ENCODE assay signal across 8 cellular contexts in the genomic region with DNA sequence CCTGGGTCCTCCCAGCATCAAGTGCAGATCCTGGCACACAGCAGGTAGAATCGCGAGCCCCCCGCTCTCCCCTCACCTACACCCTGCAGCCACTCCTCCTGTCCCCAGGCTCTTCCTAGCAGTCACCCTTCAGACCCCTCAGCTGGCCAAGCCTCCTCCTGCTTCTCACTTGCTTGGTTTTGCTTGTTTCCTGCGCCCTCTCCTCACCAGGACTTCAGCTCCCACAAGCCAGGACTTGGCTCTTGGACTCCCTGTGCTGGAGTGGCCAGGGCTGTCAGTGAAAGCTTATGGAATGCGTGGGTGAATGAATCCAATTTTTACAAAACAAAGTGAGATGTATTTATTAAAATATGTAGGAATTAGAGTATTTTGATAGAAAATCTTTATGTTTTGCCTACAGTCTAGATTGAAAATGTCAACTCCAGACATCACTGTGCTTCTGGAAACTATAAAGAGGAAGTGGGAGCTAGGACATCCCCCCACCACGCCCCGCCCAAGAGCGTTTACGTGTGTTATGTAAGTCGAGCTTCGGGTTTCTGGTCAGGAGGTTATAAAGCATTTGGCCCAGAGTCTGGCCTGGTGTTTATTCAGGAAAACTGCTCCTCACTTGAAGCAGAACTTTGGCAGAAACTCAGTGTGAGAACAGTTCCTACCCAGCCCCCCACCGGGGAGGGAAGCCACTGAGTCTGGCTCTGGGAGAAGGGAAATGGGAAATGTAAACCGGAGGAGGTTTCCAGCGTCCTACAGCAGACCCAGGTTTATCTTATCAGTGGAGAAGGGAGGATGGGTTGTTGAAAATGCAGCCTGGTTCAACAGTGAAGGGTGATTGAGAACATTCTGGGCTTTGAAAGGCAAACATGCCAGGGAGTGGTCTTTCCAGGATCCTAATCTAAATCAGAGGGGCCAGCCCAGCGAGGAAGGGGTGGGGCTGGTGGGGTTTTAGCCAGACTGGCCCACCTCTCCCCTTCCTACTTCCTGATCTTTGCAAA. TPM values are rescaled to one million over a fixed set of nuclear protein-coding genes. Genes with fewer than 3 reads are reported as not detected.
DNase-seq lines count a peak whose midpoint lies in the region; ATAC-seq, FAIRE-seq and TF ChIP-seq lines count a peak whose summit lies in the region.

No MANE protein-coding gene starts in this region.

- ATAC-seq in GM21786 (IDR thresholded peaks at IDR 0.05; ENCODE audit: unreplicated experiment): peak; percentile 69
- ATAC-seq in body of pancreas: peak; percentile 52
- ATAC-seq in stimulated activated naive B cell treated with anti-CD40 and anti-IgM and Interleukin-4, amounts not matched to agents 10 μg/mL and 1 μg/mL and 100 μg/mL, for 72 hours (replicated peaks): peak; percentile 91 to 94

- CTCF ChIA-PET in Calu3 (lab: Charles Lee): interaction anchor here (0.5 to 0.9 kb wide), 3 partner anchors 10 to 240 kb away, joined by 3 to 4 read pairs (median 3); no protein-coding TSS in a partner anchor

- DNase-seq in Calu3: peak; percentile 76
- DNase-seq in NCI-H2029 (lab: John Stamatoyannopoulos, UW): peak; percentile 88
- DNase-seq in body of pancreas: peak; percentile 80 to 94 (median 89)
- DNase-seq in kidney: peak; percentile 91
- DNase-seq in stimulated activated naive B cell treated with anti-CD40 and anti-IgM and Interleukin-4, amounts not matched to agents 10 μg/mL and 1 μg/mL and 100 μg/mL, for 72 hours: peak; percentile 73
- no peak for DNase-seq in cortex of kidney (lab: John Stamatoyannopoulos, UW)
- DNase-seq in SK-N-DZ (ENCODE audit: low spot score): no peak

- 9 to 14% methylated on average over 15 of the region's 15 CpGs for WGBS in body of pancreas, 2 donors

- no peak for TF ChIP-seq CTCF in Calu3 (IDR thresholded peaks at IDR 0.05; ENCODE audit: unreplicated experiment)
- no peak for TF ChIP-seq CTCF in body of pancreas (IDR thresholded peaks at IDR 0.05)
- no peak for TF ChIP-seq CTCF in kidney (IDR thresholded peaks at IDR 0.05; ENCODE audit: borderline replicate concordance, extremely low read depth, insufficient read depth)

- BruUV-seq in Calu3 (replicated peaks; lab: Mats Ljungman, UMichigan): no TSS peak

- H3K9me3 ChIP-seq in body of pancreas: no peaks in the 10 kb centered on the region
- no peaks in the 10 kb centered on the region for H3K9me3 ChIP-seq in kidney (ENCODE audit: control insufficient read depth in 1 of 2, low read length in 2 of 2)

- peak; percentile 61 for FAIRE-seq in kidney (lab: Jason Lieb, UNC)

- peaks cover 28% of the 10 kb centered on the region for H3K36me3 Mint-ChIP-seq in Calu3 (ENCODE audit: insufficient read depth, unreplicated experiment)
- peaks cover 0 to 2% of the 10 kb centered on the region in 2 donors for H3K36me3 Mint-ChIP-seq in stimulated activated naive B cell treated with anti-CD40 and anti-IgM and Interleukin-4, amounts not matched to agents 10 μg/mL and 1 μg/mL and 100 μg/mL, for 72 hours

- no peaks in the 10 kb centered on the region for H3K9me3 Mint-ChIP-seq in Calu3 (ENCODE audit: low read depth, unreplicated experiment)
- no peaks in the 10 kb centered on the region for H3K9me3 Mint-ChIP-seq in stimulated activated naive B cell treated with anti-CD40 and anti-IgM and Interleukin-4, amounts not matched to agents 10 μg/mL and 1 μg/mL and 100 μg/mL, for 72 hours

- intact Hi-C loops in Calu3 (cut with micrococcal nuclease; ENCODE audit: unreplicated experiment) (no loop called here), body of pancreas (cut with DNase I) (no loop called here), kidney (cut with DNase I) (no loop called here)

- peak overlapping the region; percentile 63 for H3K4me3 Mint-ChIP-seq in Calu3 (ENCODE audit: low read depth, unreplicated experiment)
- H3K4me3 Mint-ChIP-seq in stimulated activated naive B cell treated with anti-CD40 and anti-IgM and Interleukin-4, amounts not matched to agents 10 μg/mL and 1 μg/mL and 100 μg/mL, for 72 hours: peak overlapping the region; percentile 80 to 82

- H3K36me3 ChIP-seq in body of pancreas (replicated peaks in 1 of 2; ENCODE audit: insufficient read depth in 1 of 2, low read depth in 2 of 2): no peaks in the 10 kb centered on the region
- H3K36me3 ChIP-seq in kidney (ENCODE audit: control insufficient read depth in 1 of 2, insufficient read depth in 2 of 2, low read length in 2 of 2): peaks cover 0 to 4% of the 10 kb centered on the region in 2 donors

- peak in 2 of 3 donors; percentile 41 to 62 for TF ChIP-seq POLR2A in body of pancreas (IDR thresholded peaks at IDR 0.05)

- H3K27ac Mint-ChIP-seq in Calu3 (ENCODE audit: unreplicated experiment): peak overlapping the region; percentile 87
- H3K27ac Mint-ChIP-seq in stimulated activated naive B cell treated with anti-CD40 and anti-IgM and Interleukin-4, amounts not matched to agents 10 μg/mL and 1 μg/mL and 100 μg/mL, for 72 hours: peak overlapping the region; percentile 97

- peaks cover 56% of the 10 kb centered on the region for H3K4me1 Mint-ChIP-seq in Calu3 (ENCODE audit: low read depth, unreplicated experiment)
- peaks cover 34 to 35% of the 10 kb centered on the region in 2 donors for H3K4me1 Mint-ChIP-seq in stimulated activated naive B cell treated with anti-CD40 and anti-IgM and Interleukin-4, amounts not matched to agents 10 μg/mL and 1 μg/mL and 100 μg/mL, for 72 hours

- H3K27ac ChIP-seq in body of pancreas: peak overlapping the region; percentile 91 to 96 (median 94)
- H3K27ac ChIP-seq in kidney (ENCODE audit: low read depth in 2 of 2, low read length in 2 of 2): peak overlapping the region; percentile 93 to 96

- H3K4me1 ChIP-seq in body of pancreas: peaks cover 82% of the 10 kb centered on the region
- peaks cover 45 to 51% of the 10 kb centered on the region in 2 donors for H3K4me1 ChIP-seq in kidney (ENCODE audit: control insufficient read depth in 1 of 2, insufficient read depth in 1 of 2, low read depth in 1 of 2, low read length in 2 of 2)

- no peak overlapping the region for H3K4me3 ChIP-seq in body of pancreas
- peak overlapping the region; percentile 6 to 36 for H3K4me3 ChIP-seq in kidney (ENCODE audit: low read length in 2 of 2)

- H3K27me3 ChIP-seq in body of pancreas: no peaks in the 10 kb centered on the region

- H3K27me3 Mint-ChIP-seq in Calu3 (ENCODE audit: unreplicated experiment): no peaks in the 10 kb centered on the region
- no peaks in the 10 kb centered on the region for H3K27me3 Mint-ChIP-seq in stimulated activated naive B cell treated with anti-CD40 and anti-IgM and Interleukin-4, amounts not matched to agents 10 μg/mL and 1 μg/mL and 100 μg/mL, for 72 hours

- peak overlapping the region; percentile 46 to 63 for H3K9ac ChIP-seq in kidney (ENCODE audit: low read length in 2 of 2)

RNA-seq across cellular contexts. Expression of a gene that starts 8.8 kb away (rescaled TPM):
- total RNA-seq in Calu3 (2022) (152 and 168 TPM in 2 replicates), body of pancreas (10 to 100 TPM; 48.8 to 57.3 TPM), kidney (178 TPM)
- 318 TPM for polyA plus RNA-seq in kidney (ENCODE audit: insufficient read depth, low read depth, low replicate concordance)
- polyA plus RNA-seq in SK-N-DZ (2014; cell fraction: cytosol; rRNA removed): 87.1 and 96.7 TPM in 2 replicates
- polyA plus RNA-seq in SK-N-DZ (2014; cell fraction: nucleus; rRNA removed): 26.2 and 64.6 TPM in 2 replicates

Comparison
In these comparisons a context has a peak if more than half of its experiments do, and no peak if none do; other contexts are left out.
1. DNase-seq: peak in Calu3 (single experiment), NCI-H2029 (single experiment), body of pancreas (4 of 4), kidney (single experiment) and stimulated activated naive B cell treated with anti-CD40 and anti-IgM and Interleukin-4, amounts not matched to agents 10 μg/mL and 1 μg/mL and 100 μg/mL, for 72 hours (single experiment); none in cortex of kidney (single experiment) and SK-N-DZ (single experiment).
2. H3K4me3 ChIP-seq: peak in kidney (2 of 2); none in body of pancreas (0 of 2).
3. Peak in every context shown above with its lines, with median percentiles within 50 percentile points of each other: ATAC-seq.